16 cellular contexts compared by ENCODE assay signal in the genomic region with DNA sequence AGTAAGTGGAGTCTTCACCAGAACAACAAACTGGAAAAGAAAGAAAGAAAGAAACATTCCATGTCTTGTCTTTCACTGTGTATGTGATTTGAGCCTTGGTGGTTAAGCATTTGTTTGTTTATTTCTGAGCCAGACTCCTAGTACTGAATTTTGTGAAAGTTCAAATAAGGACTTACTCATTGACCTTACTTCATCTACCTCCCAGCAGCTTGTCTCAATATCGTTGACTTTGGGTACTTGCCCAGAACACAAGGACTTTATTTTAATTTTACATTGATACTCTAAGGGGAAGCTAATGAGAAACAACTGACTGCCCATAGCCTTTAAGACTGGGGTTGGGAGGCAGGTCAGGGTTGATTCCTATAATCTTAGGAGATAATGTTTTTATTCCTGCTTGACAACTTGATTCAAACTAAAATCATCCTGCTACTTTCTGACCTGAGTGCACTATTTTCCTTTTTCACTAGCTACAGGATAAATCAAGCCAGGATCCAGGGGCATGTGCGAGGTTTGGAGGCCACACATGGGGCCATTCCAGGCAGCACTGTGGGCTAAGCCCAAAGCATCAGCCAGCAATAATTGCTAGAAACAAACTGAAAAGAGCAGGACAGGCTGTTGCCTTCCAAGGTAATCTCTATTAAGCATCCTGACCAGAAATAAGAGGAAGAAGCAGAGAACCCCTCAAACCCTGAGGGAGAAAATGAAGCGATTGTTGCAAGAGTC.
DNase-seq lines count a peak whose midpoint lies in the region; ATAC-seq and TF ChIP-seq lines count a peak whose summit lies in the region.
"Had no signal": no experiment of that assay in that cellular context is flagged by ENCODE, and none has a peak within 500 bp of the region (broad histone marks: within the 10 kb centered on the region; RNA-seq: fewer than 3 reads in every experiment).

No MANE protein-coding gene starts in this region.

- no peak overlapping the region for H3K4me3 ChIP-seq in fibroblast of villous mesenchyme (ENCODE audit: low read depth, low read length)

- intact Hi-C loops in sciatic nerve (cut with DNase I), result no loop called here

- TF ChIP-seq CTCF in fibroblast of villous mesenchyme (IDR thresholded peaks at IDR 0.05; ENCODE audit: insufficient read depth, low read depth, low read length), result no peak

- ATAC-seq in sciatic nerve (peak; percentile 77), HG02840 (IDR thresholded peaks at IDR 0.05; ENCODE audit: low FRiP score, unreplicated experiment) (no peak)
- ATAC-seq: activated CD8-positive, alpha-beta memory T cell treated with anti-CD3 and anti-CD28 coated beads, Interleukin-2, amount 10 ng/mL, durations not matched to agents 7 days and 5 days; stimulated activated effector memory CD8-positive, alpha-beta T cell treated with anti-CD3 and anti-CD28 coated beads, Interleukin-12 subunit alpha, Interleukin-12 subunit beta, amount 100 ng/mL, for 72 hours had no signal

- DNase-seq in EL (peak; percentile 66), RPMI7951 (ENCODE audit: low read depth) (peak; percentile 22), fibroblast of villous mesenchyme (ENCODE audit: low read depth) (peak; percentile 65), sciatic nerve (ENCODE audit: low spot score) (no peak), occipital lobe (lab: John Stamatoyannopoulos, UW) (no peak), A172 (ENCODE audit: low spot score) (no peak), T-helper 2 cell (no peak)
- DNase-seq: activated CD8-positive, alpha-beta memory T cell treated with anti-CD3 and anti-CD28 coated beads, Interleukin-2, amount 10 ng/mL, durations not matched to agents 7 days and 5 days; activated naive CD4-positive, alpha-beta T cell treated with anti-CD3 and anti-CD28 coated beads for 36 hours; CD8-positive, alpha-beta memory T cell; cortex of kidney; left cardiac atrium; NCI-H524; stimulated activated CD4-positive, alpha-beta T cell treated with anti-CD3 and anti-CD28 coated beads, Interleukin-1b, Interleukin-23, amount 100 ng/mL, for 48 hours had no signal

Comparison
In these comparisons a context has a peak if more than half of its experiments do, and no peak if none do; other contexts are left out.
1. DNase-seq: peak in EL (single experiment), RPMI7951 (single experiment) and fibroblast of villous mesenchyme (single experiment); none in sciatic nerve (single experiment), occipital lobe (single experiment), A172 (single experiment) and T-helper 2 cell (0 of 5).